Comparison of ENCODE assay signal across 8 cellular contexts in the genomic region with DNA sequence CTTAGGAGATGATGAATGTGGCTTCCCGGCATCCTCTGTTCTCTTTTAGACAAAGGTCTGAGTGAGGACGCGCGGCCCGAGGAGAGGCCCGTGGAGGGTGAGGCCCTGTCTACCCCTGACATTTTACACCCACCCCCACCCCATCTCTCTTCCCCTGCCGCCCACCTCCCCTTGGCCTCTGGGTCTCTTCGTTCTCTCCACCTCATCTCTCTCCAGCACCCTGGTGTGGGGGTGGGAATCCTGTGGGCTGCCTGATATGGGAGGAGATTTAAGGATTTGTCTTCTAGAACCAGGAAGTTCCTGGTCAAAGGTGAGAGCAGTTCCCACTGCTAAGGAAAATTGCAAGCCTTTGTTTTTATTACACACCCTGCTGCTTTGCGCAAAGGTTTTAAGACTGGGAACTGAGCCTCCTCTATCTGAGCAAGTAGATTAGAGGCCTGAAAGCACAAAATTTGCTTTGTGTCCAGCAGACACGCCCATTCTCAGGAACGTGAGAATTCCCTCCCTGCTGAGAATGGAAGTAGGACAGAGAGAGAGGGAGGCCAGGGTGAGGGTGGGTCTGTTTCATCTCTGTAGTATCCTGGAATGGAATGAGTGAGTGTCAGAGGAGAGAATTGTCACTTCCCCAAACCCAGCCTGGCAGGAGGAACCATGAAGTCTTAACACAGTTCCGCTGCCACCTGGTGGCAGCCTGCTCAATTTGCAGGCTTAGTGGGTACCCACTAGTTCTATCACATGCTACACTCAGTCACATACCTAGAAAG.
DNase-seq lines count a peak whose midpoint lies in the region; ATAC-seq and TF ChIP-seq lines count a peak whose summit lies in the region.

No MANE protein-coding gene starts in this region.

- peak; percentile 58 for DNase-seq in ELR (ENCODE audit: low read depth)
- DNase-seq in KBM-7, result peak; percentile 88
- DNase-seq in fibroblast of lung (ENCODE audit: low read depth in 2 of 2), result peak; percentile 36 to 73
- DNase-seq in sciatic nerve (ENCODE audit: low spot score), result no peak
- no peak for DNase-seq in NCI-H1930 (lab: John Stamatoyannopoulos, UW)
- no peak for DNase-seq in immature natural killer cell

- no peaks in the 10 kb centered on the region for H3K9me2 ChIP-seq in SU-DHL-6 (replicated peaks; ENCODE audit: insufficient read depth, low read length)

- H3K9me3 ChIP-seq in SU-DHL-6 (ENCODE audit: insufficient read depth, low read length), result no peaks in the 10 kb centered on the region
- no peaks in the 10 kb centered on the region for H3K9me3 ChIP-seq in fibroblast of lung (ENCODE audit: control insufficient read depth, insufficient read depth, low read depth, low read length)

- H3K36me3 Mint-ChIP-seq in immature natural killer cell, result no peaks in the 10 kb centered on the region

- no peak overlapping the region for H3K4me2 ChIP-seq in SU-DHL-6 (ENCODE audit: low read depth, low read length, poor library complexity, severe bottlenecking)
- no peak overlapping the region for H3K4me2 ChIP-seq in fibroblast of lung (ENCODE audit: extremely low read depth, insufficient read depth, low read length)

- H3K9me3 Mint-ChIP-seq in immature natural killer cell, result no peaks in the 10 kb centered on the region

- peak; percentile 23 for ATAC-seq in sciatic nerve
- ATAC-seq in HG02852 (IDR thresholded peaks at IDR 0.05; ENCODE audit: unreplicated experiment), result no peak

- no peaks in the 10 kb centered on the region for H3F3A ChIP-seq in SU-DHL-6 (ENCODE audit: insufficient read depth)

- H3K27ac ChIP-seq in SU-DHL-6 (ENCODE audit: low read depth, low read length), result no peak overlapping the region
- H3K27ac ChIP-seq in fibroblast of lung (ENCODE audit: insufficient read depth, low read length), result no peak overlapping the region

- H4K20me1 ChIP-seq in SU-DHL-6 (ENCODE audit: low read depth, low read length), result no peaks in the 10 kb centered on the region
- no peaks in the 10 kb centered on the region for H4K20me1 ChIP-seq in fibroblast of lung (ENCODE audit: control insufficient read depth, extremely low read depth, insufficient read depth, low read length)

- H3K27me3 Mint-ChIP-seq in immature natural killer cell (ENCODE audit: low read depth in 3 of 3), result peaks cover 0 to 1% (median 0%) of the 10 kb centered on the region in 3 donors

- H3K9ac ChIP-seq in SU-DHL-6 (ENCODE audit: low read length) (no peak overlapping the region), fibroblast of lung (ENCODE audit: insufficient read depth, low read length) (no peak overlapping the region)

- H3K4me1 ChIP-seq in fibroblast of lung (ENCODE audit: control insufficient read depth, extremely low read depth, insufficient read depth, low read length), result no peaks in the 10 kb centered on the region

- H3K79me2 ChIP-seq in SU-DHL-6 (ENCODE audit: insufficient read depth, low read length) (no peaks in the 10 kb centered on the region), fibroblast of lung (ENCODE audit: control insufficient read depth, insufficient read depth, low read length) (no peaks in the 10 kb centered on the region)

- in situ Hi-C loops in KBM-7 (cut with MboI; ENCODE audit: low pct_unique_long_range_greater_than_20kb, low sequenced_read_pairs), result no loop called here

- no peaks in the 10 kb centered on the region for H3K27me3 ChIP-seq in SU-DHL-6 (ENCODE audit: low read length)
- H3K27me3 ChIP-seq in fibroblast of lung (ENCODE audit: control insufficient read depth, insufficient read depth, low read length), result no peaks in the 10 kb centered on the region

- H3K36me3 ChIP-seq in SU-DHL-6 (ENCODE audit: low read length), result no peaks in the 10 kb centered on the region
- H3K36me3 ChIP-seq in fibroblast of lung (ENCODE audit: control insufficient read depth, insufficient read depth, low read length), result peaks cover 3% of the 10 kb centered on the region

- peak overlapping the region; percentile 1 for H2AFZ ChIP-seq in SU-DHL-6 (ENCODE audit: low read depth, low read length, severe bottlenecking)
- no peak overlapping the region for H2AFZ ChIP-seq in fibroblast of lung (ENCODE audit: low read length)

- intact Hi-C loops in sciatic nerve (cut with DNase I), result no loop called here

- no peak overlapping the region for H3K27ac Mint-ChIP-seq in immature natural killer cell

- H3K4me1 Mint-ChIP-seq in immature natural killer cell, result no peaks in the 10 kb centered on the region

- peak; percentile 83 for TF ChIP-seq CTCF in SU-DHL-6 (IDR thresholded peaks at IDR 0.05; ENCODE audit: insufficient read depth, low read length, poor library complexity, severe bottlenecking)
- TF ChIP-seq CTCF in fibroblast of lung (conservative IDR thresholded peaks at IDR 0.05 in 1 of 2, IDR thresholded peaks at IDR 0.05 in 1 of 2; ENCODE audit: low read depth in 1 of 2, low read length in 2 of 2), result peak; percentile 47 to 68

- no peak overlapping the region for H3K4me3 Mint-ChIP-seq in immature natural killer cell

- H3K4me3 ChIP-seq in SU-DHL-6 (ENCODE audit: insufficient read depth, low read length, poor library complexity, severe bottlenecking), result no peak overlapping the region
- no peak overlapping the region for H3K4me3 ChIP-seq in fibroblast of lung (replicated peaks in 1 of 4; ENCODE audit: control extremely low read depth in 1 of 4, insufficient read depth in 1 of 4, low read depth in 3 of 4, low read length in 4 of 4)

Comparison
In these comparisons a context has a peak if more than half of its experiments do, and no peak if none do; other contexts are left out.
1. DNase-seq: peak in ELR (single experiment), KBM-7 (single experiment) and fibroblast of lung (2 of 2); none in sciatic nerve (single experiment), NCI-H1930 (0 of 2) and immature natural killer cell (0 of 3).